ENCODE assay signal across 8 cellular contexts in the genomic region with DNA sequence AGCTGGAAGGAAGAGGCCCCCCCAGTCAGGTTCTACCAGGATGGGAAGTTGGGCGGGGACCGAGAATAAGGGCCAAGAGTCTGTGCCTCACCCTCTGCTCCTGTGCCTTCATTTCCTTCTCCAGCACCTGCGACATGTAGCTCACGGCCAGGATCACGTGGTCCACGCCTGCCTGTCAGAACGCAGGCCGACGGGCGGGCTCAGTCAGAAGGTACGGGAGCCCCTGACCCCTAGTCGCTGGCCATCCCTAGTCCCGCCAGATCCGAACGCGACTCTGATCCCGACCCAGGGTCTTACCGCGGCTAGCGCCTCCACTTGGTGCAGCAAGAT. TPM values are rescaled to one million over a fixed set of nuclear protein-coding genes. Genes with fewer than 3 reads are reported as not detected.
A peak's percentile ranks its signal among the peaks of the same experiment; 100 is the strongest.
DNase-seq lines count a peak whose midpoint lies in the region; ATAC-seq and TF ChIP-seq lines count a peak whose summit lies in the region.

No MANE protein-coding gene starts in this region.

- H3K4me3 Mint-ChIP-seq in activated T-helper 2 cell treated with anti-CD3 and anti-CD28 coated beads, Interferon-gamma antibody, Interleukin-2, Interleukin-4, amounts not matched to agents 10 μg/mL and 5 μg/mL and 100 μg/mL, durations not matched to agents 14 hours and 24 hours and 36 hours (ENCODE audit: low read depth), result peak overlapping the region; percentile 93
- H3K4me3 Mint-ChIP-seq in neural progenitor cell, result peak overlapping the region; percentile 94

- H3K9me3 ChIP-seq in neural progenitor cell (ENCODE audit: low read depth) (no peaks in the 10 kb centered on the region), thoracic aorta (no peaks in the 10 kb centered on the region)

- peak overlapping the region; percentile 94 for H3K27ac Mint-ChIP-seq in activated T-helper 2 cell treated with anti-CD3 and anti-CD28 coated beads, Interferon-gamma antibody, Interleukin-2, Interleukin-4, amounts not matched to agents 10 μg/mL and 5 μg/mL and 100 μg/mL, durations not matched to agents 14 hours and 24 hours and 36 hours
- peak overlapping the region; percentile 87 for H3K27ac Mint-ChIP-seq in neural progenitor cell

- H2AFZ ChIP-seq in neural progenitor cell (replicated peaks), result no peak overlapping the region

- H3K27me3 ChIP-seq in neural progenitor cell (peaks cover 6% of the 10 kb centered on the region), thoracic aorta (replicated peaks; ENCODE audit: insufficient read depth) (no peaks in the 10 kb centered on the region)

- peak overlapping the region; percentile 100 for H3K4me3 ChIP-seq in fibroblast of the aortic adventitia (ENCODE audit: low read depth, low read length)
- peak overlapping the region; percentile 80 for H3K4me3 ChIP-seq in neural progenitor cell
- H3K4me3 ChIP-seq in thoracic aorta, result peak overlapping the region; percentile 97

- H3K27ac ChIP-seq in neural progenitor cell, result peak overlapping the region; percentile 64
- peak overlapping the region; percentile 94 to 98 for H3K27ac ChIP-seq in thoracic aorta

- H3K9me3 Mint-ChIP-seq in activated T-helper 2 cell treated with anti-CD3 and anti-CD28 coated beads, Interferon-gamma antibody, Interleukin-2, Interleukin-4, amounts not matched to agents 10 μg/mL and 5 μg/mL and 100 μg/mL, durations not matched to agents 14 hours and 24 hours and 36 hours, result no peaks in the 10 kb centered on the region
- H3K9me3 Mint-ChIP-seq in neural progenitor cell, result no peaks in the 10 kb centered on the region

- H3K36me3 ChIP-seq in neural progenitor cell (no peaks in the 10 kb centered on the region), thoracic aorta (peaks cover 20% of the 10 kb centered on the region)

- peaks cover 8% of the 10 kb centered on the region for H3K4me1 ChIP-seq in neural progenitor cell
- peaks cover 20 to 39% of the 10 kb centered on the region in 2 donors for H3K4me1 ChIP-seq in thoracic aorta (ENCODE audit: control insufficient read depth in 1 of 2, low read depth in 2 of 2)

- peak overlapping the region; percentile 81 for H3K4me2 ChIP-seq in neural progenitor cell

- peak; percentile 23 for DNase-seq in SKM-1 treated with dmso at 0.1 percent for 144 hours (lab: John Stamatoyannopoulos, UW; ENCODE audit: unreplicated experiment)
- DNase-seq in SKM-1 (lab: John Stamatoyannopoulos, UW; ENCODE audit: unreplicated experiment), result no peak
- DNase-seq in NOMO-1 treated with dmso at 0.1 percent for 144 hours (lab: John Stamatoyannopoulos, UW; ENCODE audit: unreplicated experiment), result peak; percentile 26
- peak; percentile 66 for DNase-seq in activated T-helper 2 cell treated with anti-CD3 and anti-CD28 coated beads, Interferon-gamma antibody, Interleukin-2, Interleukin-4, amounts not matched to agents 10 μg/mL and 5 μg/mL and 100 μg/mL, durations not matched to agents 14 hours and 24 hours and 36 hours (ENCODE audit: low spot score)
- DNase-seq in fibroblast of the aortic adventitia (ENCODE audit: low read depth), result peak; percentile 37
- peak; percentile 58 for DNase-seq in neural progenitor cell (ENCODE audit: low spot score)
- no peak for DNase-seq in thoracic aorta (ENCODE audit: low spot score)

- ATAC-seq in thoracic aorta (ENCODE audit: insufficient number of reproducible peaks, low FRiP score, low read depth) (no peak), HG02981 (IDR thresholded peaks at IDR 0.05; ENCODE audit: unreplicated experiment) (no peak)

- peaks cover 35% of the 10 kb centered on the region for H3K36me3 Mint-ChIP-seq in activated T-helper 2 cell treated with anti-CD3 and anti-CD28 coated beads, Interferon-gamma antibody, Interleukin-2, Interleukin-4, amounts not matched to agents 10 μg/mL and 5 μg/mL and 100 μg/mL, durations not matched to agents 14 hours and 24 hours and 36 hours (ENCODE audit: low read depth)
- H3K36me3 Mint-ChIP-seq in neural progenitor cell, result peaks cover 13% of the 10 kb centered on the region

- H3K27me3 Mint-ChIP-seq in activated T-helper 2 cell treated with anti-CD3 and anti-CD28 coated beads, Interferon-gamma antibody, Interleukin-2, Interleukin-4, amounts not matched to agents 10 μg/mL and 5 μg/mL and 100 μg/mL, durations not matched to agents 14 hours and 24 hours and 36 hours (ENCODE audit: low read depth), result no peaks in the 10 kb centered on the region
- H3K27me3 Mint-ChIP-seq in neural progenitor cell (ENCODE audit: insufficient read depth, low read depth), result peaks cover 9% of the 10 kb centered on the region

- peaks cover 12% of the 10 kb centered on the region for H3K79me2 ChIP-seq in neural progenitor cell (ENCODE audit: low read depth)

- no peak for TF ChIP-seq CTCF in fibroblast of the aortic adventitia (IDR thresholded peaks at IDR 0.05; ENCODE audit: insufficient read depth, low read length)
- TF ChIP-seq CTCF in neural progenitor cell (IDR thresholded peaks at IDR 0.05), result no peak
- no peak for TF ChIP-seq CTCF in thoracic aorta (IDR thresholded peaks at IDR 0.05)

- H4K20me1 ChIP-seq in neural progenitor cell (ENCODE audit: low read depth), result no peaks in the 10 kb centered on the region

- intact Hi-C loops in activated T-helper 2 cell treated with anti-CD3 and anti-CD28 coated beads, Interferon-gamma antibody, Interleukin-2, Interleukin-4, amounts not matched to agents 10 μg/mL and 5 μg/mL and 100 μg/mL, durations not matched to agents 14 hours and 24 hours and 36 hours (cut with micrococcal nuclease), result no loop called here

- H3K9ac ChIP-seq in neural progenitor cell, result peak overlapping the region; percentile 92

- H3K4me1 Mint-ChIP-seq in activated T-helper 2 cell treated with anti-CD3 and anti-CD28 coated beads, Interferon-gamma antibody, Interleukin-2, Interleukin-4, amounts not matched to agents 10 μg/mL and 5 μg/mL and 100 μg/mL, durations not matched to agents 14 hours and 24 hours and 36 hours (ENCODE audit: low read depth), result peaks cover 22% of the 10 kb centered on the region
- H3K4me1 Mint-ChIP-seq in neural progenitor cell, result peaks cover 25% of the 10 kb centered on the region

- H3F3A ChIP-seq in neural progenitor cell (ENCODE audit: low read depth), result peaks cover 50% of the 10 kb centered on the region

RNA-seq across cellular contexts. Expression of gene GMPPB, which starts 0.5 kb away (rescaled TPM):
- total RNA-seq in activated T-helper 2 cell treated with anti-CD3 and anti-CD28 coated beads, Interferon-gamma antibody, Interleukin-2, Interleukin-4, amounts not matched to agents 10 μg/mL and 5 μg/mL and 100 μg/mL, durations not matched to agents 14 hours and 24 hours and 36 hours, result 45.9 and 48.0 TPM in 2 replicates
- total RNA-seq in fibroblast of the aortic adventitia (ENCODE audit: low replicate concordance) (14.3 and 31.0 TPM in 2 replicates), neural progenitor cell (ENCODE audit: low replicate concordance) (10.6 and 18.8 TPM in 2 replicates), thoracic aorta (10 to 100 TPM; 30.5 to 43.1 TPM)

RNA-seq across cellular contexts. Expression of gene AMIGO3, which starts 3.8 kb away (rescaled TPM):
- total RNA-seq in activated T-helper 2 cell treated with anti-CD3 and anti-CD28 coated beads, Interferon-gamma antibody, Interleukin-2, Interleukin-4, amounts not matched to agents 10 μg/mL and 5 μg/mL and 100 μg/mL, durations not matched to agents 14 hours and 24 hours and 36 hours, result not detected in 2 replicates
- total RNA-seq in fibroblast of the aortic adventitia (ENCODE audit: low replicate concordance) (0.27 and 0.65 TPM in 2 replicates), neural progenitor cell (ENCODE audit: low replicate concordance) (2.6 TPM in 1 of 2 replicates, not detected in the other), thoracic aorta (1 to 10 TPM; 3.0 to 5.8 TPM)

RNA-seq across cellular contexts. Expression of gene RNF123, which starts 33.9 kb away (rescaled TPM):
- 43.0 and 45.1 TPM in 2 replicates for total RNA-seq in activated T-helper 2 cell treated with anti-CD3 and anti-CD28 coated beads, Interferon-gamma antibody, Interleukin-2, Interleukin-4, amounts not matched to agents 10 μg/mL and 5 μg/mL and 100 μg/mL, durations not matched to agents 14 hours and 24 hours and 36 hours
- total RNA-seq in fibroblast of the aortic adventitia (ENCODE audit: low replicate concordance) (19.4 and 22.7 TPM in 2 replicates), neural progenitor cell (ENCODE audit: low replicate concordance) (15.0 and 34.4 TPM in 2 replicates), thoracic aorta (10 to 100 TPM; 28.3 to 29.4 TPM)

RNA-seq across cellular contexts. Expression of gene MST1, which starts 34.0 kb away (rescaled TPM):
- 8.3 and 11.1 TPM in 2 replicates for total RNA-seq in activated T-helper 2 cell treated with anti-CD3 and anti-CD28 coated beads, Interferon-gamma antibody, Interleukin-2, Interleukin-4, amounts not matched to agents 10 μg/mL and 5 μg/mL and 100 μg/mL, durations not matched to agents 14 hours and 24 hours and 36 hours
- total RNA-seq in fibroblast of the aortic adventitia (ENCODE audit: low replicate concordance) (2.9 and 4.7 TPM in 2 replicates), neural progenitor cell (ENCODE audit: low replicate concordance) (2.7 and 8.8 TPM in 2 replicates), thoracic aorta (1 to 10 TPM; 8.3 to 9.2 TPM)

RNA-seq across cellular contexts. Expression of gene APEH, which starts 49.1 kb away (rescaled TPM):
- 111 and 113 TPM in 2 replicates for total RNA-seq in activated T-helper 2 cell treated with anti-CD3 and anti-CD28 coated beads, Interferon-gamma antibody, Interleukin-2, Interleukin-4, amounts not matched to agents 10 μg/mL and 5 μg/mL and 100 μg/mL, durations not matched to agents 14 hours and 24 hours and 36 hours
- total RNA-seq in fibroblast of the aortic adventitia (ENCODE audit: low replicate concordance), result 41.1 and 87.7 TPM in 2 replicates
- total RNA-seq in neural progenitor cell (ENCODE audit: low replicate concordance), result 132 and 160 TPM in 2 replicates
- total RNA-seq in thoracic aorta, result 100 to 1,000 TPM in 1 of 2 donors, 10 to 100 TPM in 1; 57.6 to 108 TPM

Comparison
In these comparisons a context has a peak if more than half of its experiments do, and no peak if none do; other contexts are left out.
1. DNase-seq: peak in SKM-1 treated with dmso at 0.1 percent for 144 hours (single experiment), NOMO-1 treated with dmso at 0.1 percent for 144 hours (single experiment), activated T-helper 2 cell treated with anti-CD3 and anti-CD28 coated beads, Interferon-gamma antibody, Interleukin-2, Interleukin-4, amounts not matched to agents 10 μg/mL and 5 μg/mL and 100 μg/mL, durations not matched to agents 14 hours and 24 hours and 36 hours (single experiment), fibroblast of the aortic adventitia (single experiment) and neural progenitor cell (single experiment); none in SKM-1 (single experiment) and thoracic aorta (single experiment).
2. Peak in every context shown above with its lines, with median percentiles within 50 percentile points of each other: H3K4me3 ChIP-seq.